Comparison of ENCODE assay signal across 12 cellular contexts in the genomic region with DNA sequence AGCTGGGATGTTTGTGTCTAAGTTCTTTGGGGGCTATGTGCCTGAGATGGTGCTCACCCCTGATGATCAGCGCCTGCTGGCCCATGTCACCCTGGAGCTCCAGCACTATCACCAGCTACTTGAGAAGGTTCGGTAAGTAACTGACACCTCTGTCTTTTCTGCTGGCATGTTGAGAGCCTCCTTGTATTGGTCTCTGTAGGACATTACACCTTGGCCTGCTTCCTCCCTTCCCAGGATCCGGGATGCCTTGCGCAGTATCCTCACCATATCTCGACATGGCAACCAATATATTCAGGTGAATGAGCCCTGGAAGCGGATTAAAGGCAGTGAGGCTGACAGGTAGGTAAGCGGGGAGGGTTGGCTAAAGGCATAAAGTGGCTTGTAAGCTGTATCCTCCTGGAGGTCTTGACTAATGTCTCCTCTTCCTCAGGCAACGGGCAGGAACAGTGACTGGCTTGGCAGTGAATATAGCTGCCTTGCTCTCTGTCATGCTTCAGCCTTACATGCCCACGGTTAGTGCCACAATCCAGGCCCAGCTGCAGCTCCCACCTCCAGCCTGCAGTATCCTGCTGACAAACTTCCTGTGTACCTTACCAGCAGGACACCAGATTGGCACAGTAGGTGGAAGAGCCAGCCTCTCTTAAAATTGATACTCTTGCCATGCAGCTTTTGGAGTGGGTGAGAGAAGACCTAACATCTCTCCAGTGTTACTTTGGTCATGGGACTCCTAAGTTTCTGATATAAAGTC. TPM values are rescaled to one million over a fixed set of nuclear protein-coding genes. Genes with fewer than 3 reads are reported as not detected.
DNase-seq lines count a peak whose midpoint lies in the region; ATAC-seq, FAIRE-seq and TF ChIP-seq lines count a peak whose summit lies in the region.
"Had no signal": no experiment of that assay in that cellular context is flagged by ENCODE, and none has a peak within 500 bp of the region (broad histone marks: within the 10 kb centered on the region; RNA-seq: fewer than 3 reads in every experiment).

No MANE protein-coding gene starts in this region.

- TF ChIP-seq CTCF in C4-2B (conservative IDR thresholded peaks at IDR 0.05) = no peak

- TF ChIP-seq POLR2A in GM12892 (IDR thresholded peaks at IDR 0.05; ENCODE audit: low read depth, low read length) = peak; percentile 50; the same call in 1 of the 2 replicates

- H3K27ac ChIP-seq in C4-2B = peak overlapping the region; percentile 74
- H3K27ac ChIP-seq: skin epidermis had no signal

- FAIRE-seq in GM12892 (lab: Jason Lieb, UNC) = no peak

- DNase-seq in GM12892 (ENCODE audit: insufficient read length) (no peak), OCI-M1 (lab: John Stamatoyannopoulos, UW) (peak; percentile 44), fibroblast of peridontal ligament (ENCODE audit: extremely low read depth) (peak; percentile 23), ecto neural progenitor cell (ENCODE audit: low spot score) (no peak), NCI-H187 treated with DMSO at 0.1 percent for 48 hours (lab: John Stamatoyannopoulos, UW) (no peak)
- DNase-seq: CD4-positive, CD25-positive, alpha-beta regulatory T cell; NCI-H1930; stomach had no signal

- no peak for ATAC-seq in HG02870 (IDR thresholded peaks at IDR 0.05; ENCODE audit: unreplicated experiment)
- ATAC-seq: SK-N-SH treated with all-trans-retinoic acid at 6 μM for 48 hours had no signal

RNA-seq across cellular contexts. Expression of gene DDIT3, which starts 5.4 kb away (rescaled TPM):
- polyA plus RNA-seq in GM12892 (2012; ENCODE audit: missing spikeins) = 20.6 TPM

RNA-seq across cellular contexts. Expression of gene MBD6, which starts 7.7 kb away (rescaled TPM):
- polyA plus RNA-seq in GM12892 (2012; ENCODE audit: missing spikeins) = 11.0 TPM

RNA-seq across cellular contexts. Expression of gene MARS1, which starts 27.0 kb away (rescaled TPM):
- 88.4 TPM for polyA plus RNA-seq in GM12892 (2012; ENCODE audit: missing spikeins)

RNA-seq across cellular contexts. Expression of gene DCTN2, which starts 32.1 kb away (rescaled TPM):
- polyA plus RNA-seq in GM12892 (2012; ENCODE audit: missing spikeins) = 76.9 TPM

RNA-seq across cellular contexts. Expression of gene KIF5A, which starts 35.0 kb away (rescaled TPM):
- polyA plus RNA-seq in GM12892 (2012; ENCODE audit: missing spikeins) = 0.55 TPM

Comparison
In these comparisons a context has a peak if more than half of its experiments do, and no peak if none do; other contexts are left out.
1. DNase-seq: peak in OCI-M1 (single experiment) and fibroblast of peridontal ligament (single experiment); none in GM12892 (single experiment), ecto neural progenitor cell (single experiment) and NCI-H187 treated with DMSO at 0.1 percent for 48 hours (single experiment).